Comparison of ENCODE assay signal across 16 cellular contexts in genomic region chrX:22534643-22535042, GRCh38.
DNase-seq lines count a peak whose midpoint lies in the region; ATAC-seq and TF ChIP-seq lines count a peak whose summit lies in the region.
"Had no signal": no experiment of that assay in that cellular context is flagged by ENCODE, and none has a peak within 500 bp of the region (broad histone marks: within the 10 kb centered on the region; RNA-seq: fewer than 3 reads in every experiment).

No MANE protein-coding gene starts in this region.

- H3K27me3 ChIP-seq in psoas muscle (ENCODE audit: insufficient read depth in 3 of 3, low read length in 2 of 3): no peaks in the 10 kb centered on the region
- H3K27me3 ChIP-seq: ovary had no signal

- 37 to 53% (median 44%) methylated on average over 5 of the region's 5 CpGs for WGBS in psoas muscle, 3 donors

- intact Hi-C loops in psoas muscle (cut with DNase I): no loop called here

- H3K36me3 ChIP-seq in psoas muscle (ENCODE audit: insufficient read depth in 1 of 2, low read depth in 1 of 2): no peaks in the 10 kb centered on the region
- H3K36me3 ChIP-seq: ovary had no signal

- no peak overlapping the region for H3K27ac ChIP-seq in psoas muscle
- H3K27ac ChIP-seq: ovary had no signal

- H3K4me1 ChIP-seq in psoas muscle: no peaks in the 10 kb centered on the region
- H3K4me1 ChIP-seq: Caco-2 had no signal

- ATAC-seq in psoas muscle (no peak), HG03442 (IDR thresholded peaks at IDR 0.05; ENCODE audit: unreplicated experiment) (no peak), HG02981 (IDR thresholded peaks at IDR 0.05; ENCODE audit: unreplicated experiment) (no peak)
- ATAC-seq: K562 had no signal

- TF ChIP-seq CTCF in psoas muscle (IDR thresholded peaks at IDR 0.05): no peak

- H3K9me3 ChIP-seq in psoas muscle: no peaks in the 10 kb centered on the region
- H3K9me3 ChIP-seq: Caco-2, ovary had no signal

- peak; percentile 69 for DNase-seq in AG20443 (ENCODE audit: low spot score)
- peak; percentile 68 for DNase-seq in M059J (ENCODE audit: low read depth)
- DNase-seq in dermis blood vessel endothelial cell: peak; percentile 54
- peak; percentile 28 to 51 for DNase-seq in psoas muscle
- no peak for DNase-seq in NCI-H2196 treated with DMSO at 0.1 percent for 48 hours (lab: John Stamatoyannopoulos, UW; ENCODE audit: unreplicated experiment)
- no peak for DNase-seq in GM19238 (ENCODE audit: insufficient read length, low spot score)
- DNase-seq: activated CD4-positive, alpha-beta T cell treated with anti-CD3 and anti-CD28 coated beads, Interleukin-2, amount 50 U/mL, for 1 hour; Caco-2; NCI-H1930; ovary; stimulated activated CD4-positive, alpha-beta T cell treated with anti-CD3 and anti-CD28 coated beads, Interleukin-1b, Interleukin-23, amount 100 ng/mL, for 48 hours; stimulated activated naive B cell treated with anti-CD40 and anti-IgM and Interleukin-4, amounts not matched to agents 10 μg/mL and 1 μg/mL and 100 μg/mL, for 72 hours had no signal

- H3K4me3 ChIP-seq in psoas muscle: no peak overlapping the region
- H3K4me3 ChIP-seq: K562, lung, ovary had no signal

Comparison
In these comparisons a context has a peak if more than half of its experiments do, and no peak if none do; other contexts are left out.
1. DNase-seq: peak in AG20443 (single experiment), M059J (single experiment), dermis blood vessel endothelial cell (single experiment) and psoas muscle (2 of 2); none in NCI-H2196 treated with DMSO at 0.1 percent for 48 hours (single experiment) and GM19238 (single experiment).